Comparison of ENCODE assay signal across 1 cellular context in the genomic region with DNA sequence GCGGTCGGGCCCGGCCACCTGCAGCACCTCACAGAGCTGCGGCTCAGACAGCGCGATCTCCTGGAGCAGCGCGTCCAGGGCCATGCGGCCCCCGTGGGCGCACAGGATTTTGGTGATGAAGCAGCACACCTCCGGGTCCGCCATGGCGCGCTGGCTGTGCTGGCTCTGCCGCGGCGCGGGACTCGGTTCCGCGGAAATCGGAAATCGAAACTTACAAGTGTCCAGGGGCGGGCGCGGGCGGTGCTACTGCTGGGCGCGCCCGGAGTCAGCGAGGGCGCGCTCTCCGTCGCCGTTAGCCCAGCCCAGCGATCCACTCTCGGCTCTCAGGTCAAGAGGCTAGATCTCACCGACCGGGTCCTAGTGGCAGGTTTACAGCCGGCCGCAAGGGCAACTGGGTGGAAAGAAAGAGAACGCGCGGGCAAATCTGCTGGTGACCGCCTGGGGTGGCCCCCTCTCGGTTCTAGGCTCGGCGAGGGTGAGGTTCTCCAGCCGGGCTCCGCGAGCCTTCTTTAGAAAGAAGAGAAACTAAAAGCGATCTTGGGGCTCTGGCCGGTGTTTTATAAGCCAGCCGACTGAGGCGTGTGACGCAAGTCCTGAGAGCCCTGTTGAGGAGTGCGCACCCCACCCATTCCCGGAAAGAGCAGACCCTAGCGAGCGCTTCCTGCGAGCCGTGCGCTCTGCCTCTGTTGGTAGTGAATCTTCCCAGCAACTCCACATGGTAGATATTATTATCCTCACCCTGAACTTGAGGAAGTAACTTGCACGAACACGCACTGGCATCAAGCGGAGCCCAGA.
A peak's percentile ranks its signal among the peaks of the same experiment; 100 is the strongest.
TF ChIP-seq lines count a peak whose summit lies in the region.

A gene (minus strand): TSS at position 533 of the 795 bp plus-strand sequence. CDS start 389 bp downstream, at position 144.

TF ChIP-seq in K562, 482 proteins besides CTCF, POLR2A, EP300 and RAD21 (continued from another document and continues in another):
- TF ChIP-seq, protein P1, sequence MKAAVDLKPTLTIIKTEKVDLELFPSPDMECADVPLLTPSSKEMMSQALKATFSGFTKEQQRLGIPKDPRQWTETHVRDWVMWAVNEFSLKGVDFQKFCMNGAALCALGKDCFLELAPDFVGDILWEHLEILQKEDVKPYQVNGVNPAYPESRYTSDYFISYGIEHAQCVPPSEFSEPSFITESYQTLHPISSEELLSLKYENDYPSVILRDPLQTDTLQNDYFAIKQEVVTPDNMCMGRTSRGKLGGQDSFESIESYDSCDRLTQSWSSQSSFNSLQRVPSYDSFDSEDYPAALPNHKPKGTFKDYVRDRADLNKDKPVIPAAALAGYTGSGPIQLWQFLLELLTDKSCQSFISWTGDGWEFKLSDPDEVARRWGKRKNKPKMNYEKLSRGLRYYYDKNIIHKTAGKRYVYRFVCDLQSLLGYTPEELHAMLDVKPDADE (conservative IDR thresholded peaks at IDR 0.05; ENCODE audit: control insufficient read depth, low read depth, low read length): peak; percentile 81; the same call in 1 of the 2 replicates
- TF ChIP-seq FOXK2 (conservative IDR thresholded peaks at IDR 0.05 in 1 of 2, IDR thresholded peaks at IDR 0.05 in 1 of 2; ENCODE audit: low read depth in 2 of 2) (peak in 1 of 2 experiments; percentile 58; a peak in 3 of 4 replicates), CCNT2 (IDR thresholded peaks at IDR 0.05; ENCODE audit: borderline replicate concordance, extremely low read depth, insufficient read length, low read depth, low read length) (peak; percentile 79), HDAC1 (IDR thresholded peaks at IDR 0.05) (peak in 1 of 2 experiments; percentile 80; a peak in 1 of 4 replicates), BACH1 (tag; IDR thresholded peaks at IDR 0.05) (no peak; the same call in 1 of the 2 replicates), ZNF584 (CRISPR knock-in tag; IDR thresholded peaks at IDR 0.05; ENCODE audit: low read depth) (no peak), ASH1L (IDR thresholded peaks at IDR 0.05; ENCODE audit: borderline replicate concordance, low read depth, partially characterized antibody) (peak; percentile 43), SP2 (IDR thresholded peaks at IDR 0.05; ENCODE audit: extremely low read depth, low read depth, low read length, poor library complexity, severe bottlenecking) (no peak), FIP1L1 (IDR thresholded peaks at IDR 0.05; ENCODE audit: low read depth, low read length, poor library complexity, severe bottlenecking) (peak; percentile 72), NR4A1 (CRISPR knock-in tag; IDR thresholded peaks at IDR 0.05) (peak; percentile 88; the same call in 1 of the 2 replicates), NR4A1 (tag; IDR thresholded peaks at IDR 0.05) (no peak), YY1 (IDR thresholded peaks at IDR 0.05; ENCODE audit: borderline replicate concordance in 1 of 3, control insufficient read depth in 1 of 3, extremely low read depth in 1 of 3, insufficient read depth in 3 of 3, insufficient read length in 1 of 3, insufficient replicate concordance in 2 of 3, low read depth in 1 of 3, low read length in 2 of 3) (peak in 2 of 3 experiments; percentile 70 to 85), MCM2 (IDR thresholded peaks at IDR 0.05; ENCODE audit: low read depth) (no peak), SMARCE1 (IDR thresholded peaks at IDR 0.05) (peak; percentile 20), ZNF717 (CRISPR knock-in tag; IDR thresholded peaks at IDR 0.05) (no peak), NBN (IDR thresholded peaks at IDR 0.05; ENCODE audit: low read depth) (peak; percentile 62), SRSF7 (optimal IDR thresholded peaks at IDR 0.05; ENCODE audit: low read depth, low read length) (no peak), C11orf30 (IDR thresholded peaks at IDR 0.05; ENCODE audit: low read depth) (no peak), GATAD2B (IDR thresholded peaks at IDR 0.05; ENCODE audit: borderline replicate concordance) (peak; percentile 38; the same call in 1 of the 2 replicates), PTTG1 (tag; IDR thresholded peaks at IDR 0.05; ENCODE audit: low read depth) (no peak), GABPB1 (CRISPR knock-in tag; IDR thresholded peaks at IDR 0.05) (peak; percentile 85), NR2C1 (IDR thresholded peaks at IDR 0.05) (no peak), NR2C1 (tag; IDR thresholded peaks at IDR 0.05) (peak; percentile 60; the same call in 1 of the 2 replicates), ZSCAN32 (CRISPR knock-in tag; IDR thresholded peaks at IDR 0.05) (no peak)
- TF ChIP-seq, protein P2, sequence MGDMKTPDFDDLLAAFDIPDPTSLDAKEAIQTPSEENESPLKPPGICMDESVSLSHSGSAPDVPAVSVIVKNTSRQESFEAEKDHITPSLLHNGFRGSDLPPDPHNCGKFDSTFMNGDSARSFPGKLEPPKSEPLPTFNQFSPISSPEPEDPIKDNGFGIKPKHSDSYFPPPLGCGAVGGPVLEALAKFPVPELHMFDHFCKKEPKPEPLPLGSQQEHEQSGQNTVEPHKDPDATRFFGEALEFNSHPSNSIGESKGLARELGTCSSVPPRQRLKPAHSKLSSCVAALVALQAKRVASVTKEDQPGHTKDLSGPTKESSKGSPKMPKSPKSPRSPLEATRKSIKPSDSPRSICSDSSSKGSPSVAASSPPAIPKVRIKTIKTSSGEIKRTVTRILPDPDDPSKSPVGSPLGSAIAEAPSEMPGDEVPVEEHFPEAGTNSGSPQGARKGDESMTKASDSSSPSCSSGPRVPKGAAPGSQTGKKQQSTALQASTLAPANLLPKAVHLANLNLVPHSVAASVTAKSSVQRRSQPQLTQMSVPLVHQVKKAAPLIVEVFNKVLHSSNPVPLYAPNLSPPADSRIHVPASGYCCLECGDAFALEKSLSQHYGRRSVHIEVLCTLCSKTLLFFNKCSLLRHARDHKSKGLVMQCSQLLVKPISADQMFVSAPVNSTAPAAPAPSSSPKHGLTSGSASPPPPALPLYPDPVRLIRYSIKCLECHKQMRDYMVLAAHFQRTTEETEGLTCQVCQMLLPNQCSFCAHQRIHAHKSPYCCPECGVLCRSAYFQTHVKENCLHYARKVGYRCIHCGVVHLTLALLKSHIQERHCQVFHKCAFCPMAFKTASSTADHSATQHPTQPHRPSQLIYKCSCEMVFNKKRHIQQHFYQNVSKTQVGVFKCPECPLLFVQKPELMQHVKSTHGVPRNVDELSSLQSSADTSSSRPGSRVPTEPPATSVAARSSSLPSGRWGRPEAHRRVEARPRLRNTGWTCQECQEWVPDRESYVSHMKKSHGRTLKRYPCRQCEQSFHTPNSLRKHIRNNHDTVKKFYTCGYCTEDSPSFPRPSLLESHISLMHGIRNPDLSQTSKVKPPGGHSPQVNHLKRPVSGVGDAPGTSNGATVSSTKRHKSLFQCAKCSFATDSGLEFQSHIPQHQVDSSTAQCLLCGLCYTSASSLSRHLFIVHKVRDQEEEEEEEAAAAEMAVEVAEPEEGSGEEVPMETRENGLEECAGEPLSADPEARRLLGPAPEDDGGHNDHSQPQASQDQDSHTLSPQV (IDR thresholded peaks at IDR 0.05): peak; percentile 64
- TF ChIP-seq, protein P3, sequence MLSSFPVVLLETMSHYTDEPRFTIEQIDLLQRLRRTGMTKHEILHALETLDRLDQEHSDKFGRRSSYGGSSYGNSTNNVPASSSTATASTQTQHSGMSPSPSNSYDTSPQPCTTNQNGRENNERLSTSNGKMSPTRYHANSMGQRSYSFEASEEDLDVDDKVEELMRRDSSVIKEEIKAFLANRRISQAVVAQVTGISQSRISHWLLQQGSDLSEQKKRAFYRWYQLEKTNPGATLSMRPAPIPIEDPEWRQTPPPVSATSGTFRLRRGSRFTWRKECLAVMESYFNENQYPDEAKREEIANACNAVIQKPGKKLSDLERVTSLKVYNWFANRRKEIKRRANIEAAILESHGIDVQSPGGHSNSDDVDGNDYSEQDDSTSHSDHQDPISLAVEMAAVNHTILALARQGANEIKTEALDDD (IDR thresholded peaks at IDR 0.05): no peak
- TF ChIP-seq, protein P4, sequence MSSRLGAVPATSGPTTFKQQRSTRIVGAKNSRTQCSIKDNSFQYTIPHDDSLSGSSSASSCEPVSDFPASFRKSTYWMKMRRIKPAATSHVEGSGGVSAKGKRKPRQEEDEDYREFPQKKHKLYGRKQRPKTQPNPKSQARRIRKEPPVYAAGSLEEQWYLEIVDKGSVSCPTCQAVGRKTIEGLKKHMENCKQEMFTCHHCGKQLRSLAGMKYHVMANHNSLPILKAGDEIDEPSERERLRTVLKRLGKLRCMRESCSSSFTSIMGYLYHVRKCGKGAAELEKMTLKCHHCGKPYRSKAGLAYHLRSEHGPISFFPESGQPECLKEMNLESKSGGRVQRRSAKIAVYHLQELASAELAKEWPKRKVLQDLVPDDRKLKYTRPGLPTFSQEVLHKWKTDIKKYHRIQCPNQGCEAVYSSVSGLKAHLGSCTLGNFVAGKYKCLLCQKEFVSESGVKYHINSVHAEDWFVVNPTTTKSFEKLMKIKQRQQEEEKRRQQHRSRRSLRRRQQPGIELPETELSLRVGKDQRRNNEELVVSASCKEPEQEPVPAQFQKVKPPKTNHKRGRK (tag; IDR thresholded peaks at IDR 0.05): no peak
- TF ChIP-seq, protein P5, sequence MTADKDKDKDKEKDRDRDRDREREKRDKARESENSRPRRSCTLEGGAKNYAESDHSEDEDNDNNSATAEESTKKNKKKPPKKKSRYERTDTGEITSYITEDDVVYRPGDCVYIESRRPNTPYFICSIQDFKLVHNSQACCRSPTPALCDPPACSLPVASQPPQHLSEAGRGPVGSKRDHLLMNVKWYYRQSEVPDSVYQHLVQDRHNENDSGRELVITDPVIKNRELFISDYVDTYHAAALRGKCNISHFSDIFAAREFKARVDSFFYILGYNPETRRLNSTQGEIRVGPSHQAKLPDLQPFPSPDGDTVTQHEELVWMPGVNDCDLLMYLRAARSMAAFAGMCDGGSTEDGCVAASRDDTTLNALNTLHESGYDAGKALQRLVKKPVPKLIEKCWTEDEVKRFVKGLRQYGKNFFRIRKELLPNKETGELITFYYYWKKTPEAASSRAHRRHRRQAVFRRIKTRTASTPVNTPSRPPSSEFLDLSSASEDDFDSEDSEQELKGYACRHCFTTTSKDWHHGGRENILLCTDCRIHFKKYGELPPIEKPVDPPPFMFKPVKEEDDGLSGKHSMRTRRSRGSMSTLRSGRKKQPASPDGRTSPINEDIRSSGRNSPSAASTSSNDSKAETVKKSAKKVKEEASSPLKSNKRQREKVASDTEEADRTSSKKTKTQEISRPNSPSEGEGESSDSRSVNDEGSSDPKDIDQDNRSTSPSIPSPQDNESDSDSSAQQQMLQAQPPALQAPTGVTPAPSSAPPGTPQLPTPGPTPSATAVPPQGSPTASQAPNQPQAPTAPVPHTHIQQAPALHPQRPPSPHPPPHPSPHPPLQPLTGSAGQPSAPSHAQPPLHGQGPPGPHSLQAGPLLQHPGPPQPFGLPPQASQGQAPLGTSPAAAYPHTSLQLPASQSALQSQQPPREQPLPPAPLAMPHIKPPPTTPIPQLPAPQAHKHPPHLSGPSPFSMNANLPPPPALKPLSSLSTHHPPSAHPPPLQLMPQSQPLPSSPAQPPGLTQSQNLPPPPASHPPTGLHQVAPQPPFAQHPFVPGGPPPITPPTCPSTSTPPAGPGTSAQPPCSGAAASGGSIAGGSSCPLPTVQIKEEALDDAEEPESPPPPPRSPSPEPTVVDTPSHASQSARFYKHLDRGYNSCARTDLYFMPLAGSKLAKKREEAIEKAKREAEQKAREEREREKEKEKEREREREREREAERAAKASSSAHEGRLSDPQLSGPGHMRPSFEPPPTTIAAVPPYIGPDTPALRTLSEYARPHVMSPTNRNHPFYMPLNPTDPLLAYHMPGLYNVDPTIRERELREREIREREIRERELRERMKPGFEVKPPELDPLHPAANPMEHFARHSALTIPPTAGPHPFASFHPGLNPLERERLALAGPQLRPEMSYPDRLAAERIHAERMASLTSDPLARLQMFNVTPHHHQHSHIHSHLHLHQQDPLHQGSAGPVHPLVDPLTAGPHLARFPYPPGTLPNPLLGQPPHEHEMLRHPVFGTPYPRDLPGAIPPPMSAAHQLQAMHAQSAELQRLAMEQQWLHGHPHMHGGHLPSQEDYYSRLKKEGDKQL (CRISPR knock-in tag; IDR thresholded peaks at IDR 0.05; ENCODE audit: borderline replicate concordance): 0 out of 2 replicates have a peak, but pooled peaks have one; percentile 95
- TF ChIP-seq, protein P6, sequence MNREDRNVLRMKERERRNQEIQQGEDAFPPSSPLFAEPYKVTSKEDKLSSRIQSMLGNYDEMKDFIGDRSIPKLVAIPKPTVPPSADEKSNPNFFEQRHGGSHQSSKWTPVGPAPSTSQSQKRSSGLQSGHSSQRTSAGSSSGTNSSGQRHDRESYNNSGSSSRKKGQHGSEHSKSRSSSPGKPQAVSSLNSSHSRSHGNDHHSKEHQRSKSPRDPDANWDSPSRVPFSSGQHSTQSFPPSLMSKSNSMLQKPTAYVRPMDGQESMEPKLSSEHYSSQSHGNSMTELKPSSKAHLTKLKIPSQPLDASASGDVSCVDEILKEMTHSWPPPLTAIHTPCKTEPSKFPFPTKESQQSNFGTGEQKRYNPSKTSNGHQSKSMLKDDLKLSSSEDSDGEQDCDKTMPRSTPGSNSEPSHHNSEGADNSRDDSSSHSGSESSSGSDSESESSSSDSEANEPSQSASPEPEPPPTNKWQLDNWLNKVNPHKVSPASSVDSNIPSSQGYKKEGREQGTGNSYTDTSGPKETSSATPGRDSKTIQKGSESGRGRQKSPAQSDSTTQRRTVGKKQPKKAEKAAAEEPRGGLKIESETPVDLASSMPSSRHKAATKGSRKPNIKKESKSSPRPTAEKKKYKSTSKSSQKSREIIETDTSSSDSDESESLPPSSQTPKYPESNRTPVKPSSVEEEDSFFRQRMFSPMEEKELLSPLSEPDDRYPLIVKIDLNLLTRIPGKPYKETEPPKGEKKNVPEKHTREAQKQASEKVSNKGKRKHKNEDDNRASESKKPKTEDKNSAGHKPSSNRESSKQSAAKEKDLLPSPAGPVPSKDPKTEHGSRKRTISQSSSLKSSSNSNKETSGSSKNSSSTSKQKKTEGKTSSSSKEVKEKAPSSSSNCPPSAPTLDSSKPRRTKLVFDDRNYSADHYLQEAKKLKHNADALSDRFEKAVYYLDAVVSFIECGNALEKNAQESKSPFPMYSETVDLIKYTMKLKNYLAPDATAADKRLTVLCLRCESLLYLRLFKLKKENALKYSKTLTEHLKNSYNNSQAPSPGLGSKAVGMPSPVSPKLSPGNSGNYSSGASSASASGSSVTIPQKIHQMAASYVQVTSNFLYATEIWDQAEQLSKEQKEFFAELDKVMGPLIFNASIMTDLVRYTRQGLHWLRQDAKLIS (CRISPR knock-in tag; IDR thresholded peaks at IDR 0.05): peak; percentile 95
- TF ChIP-seq, protein P7, sequence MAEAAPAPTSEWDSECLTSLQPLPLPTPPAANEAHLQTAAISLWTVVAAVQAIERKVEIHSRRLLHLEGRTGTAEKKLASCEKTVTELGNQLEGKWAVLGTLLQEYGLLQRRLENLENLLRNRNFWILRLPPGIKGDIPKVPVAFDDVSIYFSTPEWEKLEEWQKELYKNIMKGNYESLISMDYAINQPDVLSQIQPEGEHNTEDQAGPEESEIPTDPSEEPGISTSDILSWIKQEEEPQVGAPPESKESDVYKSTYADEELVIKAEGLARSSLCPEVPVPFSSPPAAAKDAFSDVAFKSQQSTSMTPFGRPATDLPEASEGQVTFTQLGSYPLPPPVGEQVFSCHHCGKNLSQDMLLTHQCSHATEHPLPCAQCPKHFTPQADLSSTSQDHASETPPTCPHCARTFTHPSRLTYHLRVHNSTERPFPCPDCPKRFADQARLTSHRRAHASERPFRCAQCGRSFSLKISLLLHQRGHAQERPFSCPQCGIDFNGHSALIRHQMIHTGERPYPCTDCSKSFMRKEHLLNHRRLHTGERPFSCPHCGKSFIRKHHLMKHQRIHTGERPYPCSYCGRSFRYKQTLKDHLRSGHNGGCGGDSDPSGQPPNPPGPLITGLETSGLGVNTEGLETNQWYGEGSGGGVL (CRISPR knock-in tag; IDR thresholded peaks at IDR 0.05): no peak
